25 cellular contexts compared by ENCODE assay signal in the genomic region with DNA sequence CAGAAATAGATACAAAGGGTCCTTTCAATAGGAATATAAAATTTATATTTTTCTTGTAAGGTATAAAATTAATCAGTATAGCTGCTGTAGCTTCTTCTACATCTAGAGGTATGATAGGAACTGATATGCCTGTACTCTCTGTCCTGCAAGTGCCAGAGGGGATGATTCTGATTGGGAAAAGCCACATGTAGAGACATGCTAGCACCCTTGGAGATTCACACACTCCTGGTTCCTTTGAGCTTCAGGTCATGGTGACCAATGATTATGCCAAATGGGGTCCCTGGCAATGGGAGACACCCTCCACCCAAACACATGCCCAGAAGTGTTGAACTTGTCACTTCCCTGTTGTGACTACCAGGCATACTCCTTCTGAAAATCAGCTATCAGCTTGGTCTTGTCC. TPM values are rescaled to one million over a fixed set of nuclear protein-coding genes. Genes with fewer than 3 reads are reported as not detected.
DNase-seq lines count a peak whose midpoint lies in the region; ATAC-seq and TF ChIP-seq lines count a peak whose summit lies in the region.
"Had no signal": no experiment of that assay in that cellular context is flagged by ENCODE, and none has a peak within 500 bp of the region (broad histone marks: within the 10 kb centered on the region; RNA-seq: fewer than 3 reads in every experiment).

No MANE protein-coding gene starts in this region.

- H3K36me3 ChIP-seq in psoas muscle (ENCODE audit: insufficient read depth in 1 of 2, low read depth in 1 of 2) (no peaks in the 10 kb centered on the region), thymus (ENCODE audit: control insufficient read depth, insufficient read depth) (no peaks in the 10 kb centered on the region), prostate gland (no peaks in the 10 kb centered on the region)
- H3K36me3 ChIP-seq: BE2C; BLaER1 treated with 17β-estradiol and CSF1 and Interleukin-3, amounts not matched to agents 10 nM and 100 nM had no signal

- TF ChIP-seq POLR2A in prostate gland (IDR thresholded peaks at IDR 0.05), result no peak

- H3K4me1 ChIP-seq in psoas muscle, result peaks cover 38% of the 10 kb centered on the region
- H3K4me1 ChIP-seq in thymus (ENCODE audit: control insufficient read depth, insufficient read depth, low read length), result no peaks in the 10 kb centered on the region
- no peaks in the 10 kb centered on the region for H3K4me1 ChIP-seq in prostate gland (replicated peaks)
- H3K4me1 ChIP-seq: BE2C; BLaER1 treated with 17β-estradiol and CSF1 and Interleukin-3, amounts not matched to agents 10 nM and 100 nM had no signal

- H3K4me3 ChIP-seq in epithelial cell of esophagus (ENCODE audit: low read length) (no peak overlapping the region), psoas muscle (no peak overlapping the region), thymus (ENCODE audit: low read length) (no peak overlapping the region), prostate gland (no peak overlapping the region)
- H3K4me3 ChIP-seq: A549; BLaER1 treated with 17β-estradiol and CSF1 and Interleukin-3, amounts not matched to agents 10 nM and 100 nM; GM12878; GM23338 had no signal

- peak overlapping the region; percentile 63 for H3K27ac ChIP-seq in RWPE1
- peak overlapping the region; percentile 92 for H3K27ac ChIP-seq in psoas muscle
- peak overlapping the region; percentile 42 for H3K27ac ChIP-seq in thymus (ENCODE audit: low read depth)
- H3K27ac ChIP-seq in prostate gland, result no peak overlapping the region
- H3K27ac ChIP-seq: A549; BLaER1 treated with 17β-estradiol and CSF1 and Interleukin-3, amounts not matched to agents 10 nM and 100 nM had no signal

- DNase-seq in RWPE1 (ENCODE audit: low spot score) (no peak), epithelial cell of esophagus (ENCODE audit: low read depth) (peak; percentile 61), psoas muscle (no peak), prostate gland (ENCODE audit: low spot score) (no peak), HPDE6-E6E7 (ENCODE audit: extremely low spot score) (no peak)
- DNase-seq in stimulated activated naive CD4-positive, alpha-beta T cell (lab: John Stamatoyannopoulos, UW), result no peak
- DNase-seq: 8988T; ACHN; AML-193; BE2C; CD4-positive, alpha-beta T cell; CD8-positive, alpha-beta memory T cell; DMS 273 treated with DMSO at 0.1 percent for 48 hours; DMS79; EL; GDM1; H9 had no signal

- CTCF ChIA-PET in RWPE1 (lab: Yijun Ruan, JAX), result interaction anchor here (0.9 kb wide), 1 partner anchor 153 kb away, joined by 3 read pairs; no protein-coding TSS in a partner anchor

- intact Hi-C loops in psoas muscle (cut with DNase I), result no loop called here
- intact Hi-C loops in prostate gland (cut with DNase I), result no loop called here

- POLR2A ChIA-PET in RWPE1 (lab: Yijun Ruan, JAX; ENCODE audit: low non-redundant PET), result no interaction called here

- H3K9me3 ChIP-seq in psoas muscle, result no peaks in the 10 kb centered on the region
- H3K9me3 ChIP-seq in thymus (ENCODE audit: control insufficient read depth), result no peaks in the 10 kb centered on the region
- H3K9me3 ChIP-seq in prostate gland, result no peaks in the 10 kb centered on the region
- H3K9me3 ChIP-seq: BE2C had no signal

- H3K27me3 ChIP-seq in psoas muscle (ENCODE audit: insufficient read depth in 3 of 3, low read length in 2 of 3) (no peaks in the 10 kb centered on the region), thymus (ENCODE audit: control insufficient read depth, insufficient read depth) (no peaks in the 10 kb centered on the region), prostate gland (replicated peaks; ENCODE audit: insufficient read depth) (no peaks in the 10 kb centered on the region)
- H3K27me3 ChIP-seq: BE2C; BLaER1 treated with 17β-estradiol and CSF1 and Interleukin-3, amounts not matched to agents 10 nM and 100 nM had no signal

- ATAC-seq in psoas muscle, result peak in 2 of 4 donors; percentile 1 to 15
- ATAC-seq: A549, GM12878, GM23338, HCT116 had no signal

- no peak for TF ChIP-seq CTCF in RWPE1 (conservative IDR thresholded peaks at IDR 0.05; ENCODE audit: low read depth)
- no peak for TF ChIP-seq CTCF in epithelial cell of esophagus (IDR thresholded peaks at IDR 0.05; ENCODE audit: insufficient read depth, low read depth, low read length, missing control alignments)
- TF ChIP-seq CTCF in psoas muscle (IDR thresholded peaks at IDR 0.05), result no peak
- no peak for TF ChIP-seq CTCF in prostate gland (IDR thresholded peaks at IDR 0.05)

RNA-seq across cellular contexts. Expression of a gene that starts 14.7 kb away (rescaled TPM):
- 10 to 100 TPM in 1 of 4 donors, 1 to 10 TPM in 2, under 1 TPM in 1; 0.19 to 12.5 (median 2.6) TPM for total RNA-seq in psoas muscle
- polyA plus RNA-seq in psoas muscle, result under 1 TPM; 0.25 to 0.34 (median 0.31) TPM
- polyA plus RNA-seq in thymus, result 0.09 TPM
- not detected for total RNA-seq in prostate gland
- total RNA-seq: CD4-positive, alpha-beta T cell; CD8-positive, alpha-beta memory T cell; GM23338; H4; H9 had no signal
- polyA plus RNA-seq: A549; CD14-positive monocyte; CD8-positive, alpha-beta memory T cell; GM12878; GM23338 had no signal

Comparison
In these comparisons a context has a peak if more than half of its experiments do, and no peak if none do; other contexts are left out.
1. H3K27ac ChIP-seq: peak in RWPE1 (single experiment), psoas muscle (single experiment) and thymus (single experiment); none in prostate gland (0 of 2).